In genomic region chr2:11745613-11746375, GRCh38 we compare ENCODE assay signal across 9 cellular contexts. TPM values are rescaled to one million over a fixed set of nuclear protein-coding genes. Genes with fewer than 3 reads are reported as not detected.
DNase-seq lines count a peak whose midpoint lies in the region; ATAC-seq, FAIRE-seq and TF ChIP-seq lines count a peak whose summit lies in the region.
"Had no signal": no experiment of that assay in that cellular context is flagged by ENCODE, and none has a peak within 500 bp of the region (broad histone marks: within the 10 kb centered on the region; RNA-seq: fewer than 3 reads in every experiment).

No MANE protein-coding gene starts in this region.

- no peak overlapping the region for H3K23ac ChIP-seq in mesendoderm (ENCODE audit: low read length)

- H3K79me2 ChIP-seq in GM12878 (ENCODE audit: control insufficient read depth, insufficient read depth, low read length): peaks cover 34% of the 10 kb centered on the region
- H3K79me2 ChIP-seq in mesendoderm (ENCODE audit: control insufficient read depth, insufficient read depth, low read length): peaks cover 4% of the 10 kb centered on the region

- H4K20me1 ChIP-seq in GM12878 (ENCODE audit: control insufficient read depth, insufficient read depth): no peaks in the 10 kb centered on the region

- H2BK5ac ChIP-seq in mesendoderm (ENCODE audit: low read length): no peak overlapping the region

- no peak for TF ChIP-seq RAD21 in GM12878 (IDR thresholded peaks at IDR 0.05; ENCODE audit: insufficient read depth, low read depth, low read length)

- H3K27ac ChIP-seq in heart right ventricle: peak overlapping the region in 9 of 10 donors; percentile 81 to 92 (median 90)
- H3K27ac ChIP-seq in GM12878 (ENCODE audit: control insufficient read depth, insufficient read depth): no peak overlapping the region
- no peak overlapping the region for H3K27ac ChIP-seq in mesendoderm (ENCODE audit: low read depth, low read length)
- H3K27ac ChIP-seq in uterus: peak overlapping the region; percentile 70 to 90

- H2AFZ ChIP-seq in GM12878 (ENCODE audit: control insufficient read depth, low read depth, low read length): peak overlapping the region; percentile 66

- peak overlapping the region; percentile 8 for H3K56ac ChIP-seq in mesendoderm (ENCODE audit: low read length)

- H3K79me1 ChIP-seq in mesendoderm (ENCODE audit: low read length): peaks cover 4% of the 10 kb centered on the region

- CTCF ChIA-PET in GM12878 (lab: Yijun Ruan, JAX): interaction anchor here (0.9 to 28.9 kb wide), 7 partner anchors 8 to 1229 kb away, joined by 3 to 684 read pairs (median 10); no protein-coding TSS in a partner anchor

- BruUV-seq in GM12878 (replicated peaks; lab: Mats Ljungman, UMichigan): no TSS peak

- 41 to 57% methylated on average over 27 of the region's 27 CpGs for WGBS in heart right ventricle, 2 donors
- 45% methylated on average over 27 of the region's 27 CpGs for WGBS in GM12878 (ENCODE audit: insufficient coverage, insufficient replicate concordance, low lambda C conversion rate, missing lambda C conversion rate)
- WGBS in mesendoderm (ENCODE audit: extremely low coverage, insufficient coverage, low lambda C conversion rate): no CpG with 5 or more reads among the region's 27 CpGs

- DNase-seq in heart right ventricle: no peak
- no peak for DNase-seq in left ventricle myocardium superior
- no peak for DNase-seq in GM12878 (ENCODE audit: low read depth, low spot score)
- no peak for DNase-seq in mesendoderm
- DNase-seq in uterus: no peak
- DNase-seq in NCI-H1436 (lab: John Stamatoyannopoulos, UW): no peak
- DNase-seq in kidney tubule cell (ENCODE audit: low spot score): no peak

- no peak for FAIRE-seq in GM12878 (lab: Jason Lieb, UNC)
- FAIRE-seq: endometrium had no signal

- no peak overlapping the region for H2BK120ac ChIP-seq in mesendoderm (ENCODE audit: low read depth, low read length)

- H3K4me3 ChIP-seq in heart right ventricle: peak overlapping the region in 9 of 10 donors; percentile 67 to 91 (median 85)
- no peak overlapping the region for H3K4me3 ChIP-seq in GM12878
- no peak overlapping the region for H3K4me3 ChIP-seq in mesendoderm (ENCODE audit: low read length)
- peak overlapping the region in 1 of 2 donors; percentile 78 for H3K4me3 ChIP-seq in uterus

- H4K8ac ChIP-seq in mesendoderm (ENCODE audit: low read depth, low read length): no peak overlapping the region

- H2AK5ac ChIP-seq in mesendoderm (ENCODE audit: low read length): no peak overlapping the region

- H3K9me3 ChIP-seq in heart right ventricle: no peaks in the 10 kb centered on the region
- no peaks in the 10 kb centered on the region for H3K9me3 ChIP-seq in GM12878 (replicated peaks; ENCODE audit: control insufficient read depth, insufficient read depth, low read length)
- no peaks in the 10 kb centered on the region for H3K9me3 ChIP-seq in uterus

- peak overlapping the region; percentile 26 for H3K18ac ChIP-seq in mesendoderm (ENCODE audit: low read length)

- ATAC-seq in heart right ventricle: no peak
- no peak for ATAC-seq in left ventricle myocardium superior
- ATAC-seq in GM12878: no peak
- ATAC-seq in HG02798 (IDR thresholded peaks at IDR 0.05; ENCODE audit: poor library complexity, unreplicated experiment): no peak

- H4K5ac ChIP-seq in mesendoderm (ENCODE audit: low read length): no peak overlapping the region

- peaks cover 4 to 73% (median 56%) of the 10 kb centered on the region in 9 donors for H3K4me1 ChIP-seq in heart right ventricle
- H3K4me1 ChIP-seq in GM12878 (ENCODE audit: control insufficient read depth, insufficient read depth, low read length): peaks cover 56% of the 10 kb centered on the region
- H3K4me1 ChIP-seq in mesendoderm (ENCODE audit: control insufficient read depth, low read depth, low read length): peaks cover 9% of the 10 kb centered on the region
- peaks cover 4 to 11% of the 10 kb centered on the region in 2 donors for H3K4me1 ChIP-seq in uterus

- SMC1A ChIA-PET in GM12878 (lab: Charles Lee; ENCODE audit: uncharacterized antibody, unreplicated experiment): interaction anchor here (0.8 to 16.4 kb wide), 4 partner anchors 7 to 35 kb away, joined by 3 to 222 read pairs (median 89); no protein-coding TSS in a partner anchor

- peak overlapping the region; percentile 61 for H3K4me2 ChIP-seq in GM12878 (ENCODE audit: control insufficient read depth, insufficient read depth)
- peak overlapping the region; percentile 2 for H3K4me2 ChIP-seq in mesendoderm (ENCODE audit: low read length)

- no peak for TF ChIP-seq POLR2A in GM12878 (IDR thresholded peaks at IDR 0.05; ENCODE audit: low read depth, low read length)
- no peak for TF ChIP-seq POLR2A in uterus (IDR thresholded peaks at IDR 0.05)

- H3K36me3 ChIP-seq in heart right ventricle: no peaks in the 10 kb centered on the region
- H3K36me3 ChIP-seq in GM12878 (ENCODE audit: control insufficient read depth in 2 of 2, insufficient read depth in 2 of 2, low read length in 1 of 2): no peaks in the 10 kb centered on the region
- H3K36me3 ChIP-seq in mesendoderm (ENCODE audit: control insufficient read depth, insufficient read depth, low read length): no peaks in the 10 kb centered on the region
- H3K36me3 ChIP-seq in uterus: no peaks in the 10 kb centered on the region

- in situ Hi-C loops in GM12878 (cut with MboI): no loop called here

- TF ChIP-seq CTCF in heart right ventricle (IDR thresholded peaks at IDR 0.05) (no peak), GM12878 (IDR thresholded peaks at IDR 0.05 in 2 of 3, conservative IDR thresholded peaks at IDR 0.05 in 1 of 3; ENCODE audit: control insufficient read depth in 2 of 3, extremely low read depth in 1 of 3, insufficient read depth in 1 of 3, low read depth in 3 of 3, low read length in 3 of 3) (no peak), uterus (IDR thresholded peaks at IDR 0.05) (no peak)

- no peak overlapping the region for H2BK15ac ChIP-seq in mesendoderm (replicated peaks; ENCODE audit: low read depth)

- H3K4ac ChIP-seq in mesendoderm (ENCODE audit: low read depth, low read length): no peak overlapping the region

- POLR2A ChIA-PET in GM12878 (lab: Charles Lee): interaction anchor here (1.1 to 5.0 kb wide), 3 partner anchors 10 to 34 kb away, joined by 3 to 84 read pairs (median 8); no protein-coding TSS in a partner anchor

- no peak overlapping the region for H3K9ac ChIP-seq in GM12878 (ENCODE audit: control insufficient read depth, insufficient read depth, low read length)
- peak overlapping the region; percentile 10 for H3K9ac ChIP-seq in mesendoderm (ENCODE audit: low read length)

- TF ChIP-seq EP300 in GM12878 (IDR thresholded peaks at IDR 0.05; ENCODE audit: borderline replicate concordance in 1 of 2, control insufficient read depth in 1 of 2, low read depth in 2 of 2, low read length in 2 of 2): no peak

- RAD21 ChIA-PET in GM12878 (lab: Charles Lee; ENCODE audit: unreplicated experiment): interaction anchor here (1.6 to 3.1 kb wide), 4 partner anchors 8 to 36 kb away, joined by 5 to 51 read pairs (median 12); no protein-coding TSS in a partner anchor

- intact Hi-C loops in heart right ventricle (cut with DNase I) (loop anchor here in 2 of 10 donors (2.0 kb wide), 2 partner anchors 33 to 57 kb away; no protein-coding TSS in a partner anchor), left ventricle myocardium superior (cut with micrococcal nuclease) (no loop called here), GM12878 (cut with micrococcal nuclease; ENCODE audit: unreplicated experiment) (loop anchor here (2.0 to 10.0 kb wide), 2 partner anchors 53 to 931 kb away; partner anchors contain the start of gene PDIA6), uterus (cut with DNase I; ENCODE audit: low total_unique reads) (no loop called here)

- H3K27me3 ChIP-seq in heart right ventricle (no peaks in the 10 kb centered on the region), GM12878 (replicated peaks in 1 of 2; ENCODE audit: control insufficient read depth in 2 of 2, insufficient read depth in 2 of 2, low read length in 1 of 2) (no peaks in the 10 kb centered on the region), mesendoderm (ENCODE audit: insufficient read depth, low read length, poor library complexity) (no peaks in the 10 kb centered on the region), uterus (no peaks in the 10 kb centered on the region)

TF ChIP-seq in GM12878, 131 proteins besides CTCF, POLR2A, EP300 and RAD21 (continues in another document):
- no peak for TF ChIP-seq FOS (IDR thresholded peaks at IDR 0.05; ENCODE audit: borderline replicate concordance, extremely low read depth, insufficient read length)
- TF ChIP-seq BRCA1 (IDR thresholded peaks at IDR 0.05; ENCODE audit: low read depth, low read length): no peak
- no peak for TF ChIP-seq MEF2B (IDR thresholded peaks at IDR 0.05; ENCODE audit: partially characterized antibody, poor library complexity, severe bottlenecking)

RNA-seq across cellular contexts. Expression of gene LPIN1, which starts 0.6 kb away (rescaled TPM):
- 10 to 100 TPM; 28.0 to 61.0 (median 34.9) TPM for total RNA-seq in heart right ventricle
- 10 to 100 TPM; 18.9 to 26.9 TPM for polyA plus RNA-seq in heart right ventricle
- total RNA-seq in left ventricle myocardium superior: 61.5 TPM
- 183 and 196 TPM in 2 replicates for total RNA-seq in GM12878 (2013; cell fraction: nucleolus; rRNA removed)
- 52.2 and 58.5 TPM in 2 replicates for total RNA-seq in GM12878 (2014; rRNA removed)
- total RNA-seq in GM12878 (2014; rRNA removed; fragmentation: Illumina TruSeq; extraction: Trizol): 46.1 and 48.3 TPM in 2 replicates
- total RNA-seq in GM12878 (2021): 59.9 and 61.4 TPM in 2 replicates
- 12.5 TPM for polyA plus RNA-seq in GM12878 (2011; ENCODE audit: low read depth)
- polyA plus RNA-seq in GM12878 (2011; rRNA removed): 75.6 and 82.5 TPM in 2 replicates
- 55.7 and 55.9 TPM in 2 replicates for polyA plus RNA-seq in GM12878 (2011; cell fraction: cytosol; rRNA removed)
- polyA plus RNA-seq in GM12878 (2011; cell fraction: nucleus; rRNA removed): 97.5 and 102 TPM in 2 replicates
- 17.6 and 19.7 TPM in 2 replicates for polyA plus RNA-seq in GM12878 (2012)
- polyA plus RNA-seq in GM12878 (2014; fragmentation: Illumina TruSeq; extraction: Trizol): 50.8 and 52.3 TPM in 2 replicates
- polyA plus RNA-seq in GM12878 (2014; fragmentation: Nextera tagmentation; extraction: Ambion mirVana): 10 to 100 TPM; 18.8 to 23.9 TPM
- 60.1 and 63.6 TPM in 2 replicates for polyA plus RNA-seq in GM12878 (2014; rRNA removed)
- 10 to 100 TPM; 37.0 to 37.5 TPM for polyA plus RNA-seq in GM12878 (2016; fragmentation: Nextera tagmentation; extraction: Ambion mirVana)
- polyA minus RNA-seq in GM12878 (2011; rRNA and poly(A)+ RNA removed): 55.0 and 62.3 TPM in 2 replicates
- 17.0 and 20.3 TPM in 2 replicates for polyA minus RNA-seq in GM12878 (2011; cell fraction: cytosol; rRNA and poly(A)+ RNA removed)
- polyA minus RNA-seq in GM12878 (2011; cell fraction: nucleus; rRNA and poly(A)+ RNA removed): 69.2 and 114 TPM in 2 replicates
- 1.9 TPM for polyA plus RNA-seq in mesendoderm (2013, experiment 1 of 2)
- polyA plus RNA-seq in mesendoderm (2013, experiment 2 of 2): 1.8 TPM
- 10 to 100 TPM; 19.0 to 52.3 (median 30.5) TPM for total RNA-seq in uterus

Comparison
In these comparisons a context has a peak if more than half of its experiments do, and no peak if none do; other contexts are left out.
1. H3K27ac ChIP-seq: peak in heart right ventricle (9 of 10) and uterus (2 of 2); none in GM12878 (single experiment) and mesendoderm (single experiment).
2. H3K4me3 ChIP-seq: peak in heart right ventricle (9 of 10); none in GM12878 (single experiment) and mesendoderm (single experiment).